ENCODE assay signal across 26 cellular contexts in genomic region chr7:99789441-99790070, GRCh38. TPM values are rescaled to one million over a fixed set of nuclear protein-coding genes. Genes with fewer than 3 reads are reported as not detected.
DNase-seq lines count a peak whose midpoint lies in the region; ATAC-seq, FAIRE-seq and TF ChIP-seq lines count a peak whose summit lies in the region.
"Had no signal": no experiment of that assay in that cellular context is flagged by ENCODE, and none has a peak within 500 bp of the region (broad histone marks: within the 10 kb centered on the region; RNA-seq: fewer than 3 reads in every experiment).

No MANE protein-coding gene starts in this region.

- peaks cover 34% of the 10 kb centered on the region for H3K4me1 Mint-ChIP-seq in activated CD8-positive, alpha-beta T cell treated with anti-CD3 and anti-CD28 coated beads for 36 hours (ENCODE audit: low read depth)
- H3K4me1 Mint-ChIP-seq in activated CD8-positive, alpha-beta T cell treated with anti-CD3 and anti-CD28 coated beads, Interleukin-2, amount 10 ng/mL, durations not matched to agents 7 days and 5 days (ENCODE audit: low read depth) = peaks cover 14% of the 10 kb centered on the region
- H3K4me1 Mint-ChIP-seq: CD14-positive monocyte, nephron progenitor cell had no signal

- no peak for FAIRE-seq in bronchial epithelial cell (lab: Jason Lieb, UNC)
- FAIRE-seq: A549 had no signal

- peaks cover 3% of the 10 kb centered on the region for H3K9me3 Mint-ChIP-seq in activated CD8-positive, alpha-beta T cell treated with anti-CD3 and anti-CD28 coated beads for 36 hours
- H3K9me3 Mint-ChIP-seq in activated CD8-positive, alpha-beta T cell treated with anti-CD3 and anti-CD28 coated beads, Interleukin-2, amount 10 ng/mL, durations not matched to agents 7 days and 5 days (ENCODE audit: insufficient read depth) = no peaks in the 10 kb centered on the region
- H3K9me3 Mint-ChIP-seq: CD14-positive monocyte, nephron progenitor cell had no signal

- peak overlapping the region; percentile 84 for H3K27ac Mint-ChIP-seq in activated CD8-positive, alpha-beta T cell treated with anti-CD3 and anti-CD28 coated beads for 36 hours
- no peak overlapping the region for H3K27ac Mint-ChIP-seq in activated CD8-positive, alpha-beta T cell treated with anti-CD3 and anti-CD28 coated beads, Interleukin-2, amount 10 ng/mL, durations not matched to agents 7 days and 5 days
- H3K27ac Mint-ChIP-seq: CD14-positive monocyte, nephron progenitor cell had no signal

- H3K36me3 Mint-ChIP-seq in activated CD8-positive, alpha-beta T cell treated with anti-CD3 and anti-CD28 coated beads for 36 hours (ENCODE audit: low read depth) = peaks cover 8% of the 10 kb centered on the region
- no peaks in the 10 kb centered on the region for H3K36me3 Mint-ChIP-seq in activated CD8-positive, alpha-beta T cell treated with anti-CD3 and anti-CD28 coated beads, Interleukin-2, amount 10 ng/mL, durations not matched to agents 7 days and 5 days (ENCODE audit: low read depth)
- H3K36me3 Mint-ChIP-seq: CD14-positive monocyte had no signal

- POLR2A ChIA-PET in activated CD8-positive, alpha-beta T cell treated with anti-CD3 and anti-CD28 coated beads for 36 hours (lab: Charles Lee) = interaction anchor here (1.4 to 2.7 kb wide), 4 partner anchors 9 to 165 kb away, joined by 3 to 9 read pairs (median 3); no protein-coding TSS in a partner anchor
- POLR2A ChIA-PET in activated CD8-positive, alpha-beta T cell treated with anti-CD3 and anti-CD28 coated beads, Interleukin-2, amount 10 ng/mL, durations not matched to agents 7 days and 5 days (lab: Charles Lee) = no interaction called here

- H3K27me3 Mint-ChIP-seq in activated CD8-positive, alpha-beta T cell treated with anti-CD3 and anti-CD28 coated beads for 36 hours = peaks cover 3% of the 10 kb centered on the region
- peaks cover 3% of the 10 kb centered on the region for H3K27me3 Mint-ChIP-seq in activated CD8-positive, alpha-beta T cell treated with anti-CD3 and anti-CD28 coated beads, Interleukin-2, amount 10 ng/mL, durations not matched to agents 7 days and 5 days (ENCODE audit: low read depth)

- no peak overlapping the region for H3K4me3 Mint-ChIP-seq in activated CD8-positive, alpha-beta T cell treated with anti-CD3 and anti-CD28 coated beads for 36 hours
- H3K4me3 Mint-ChIP-seq in activated CD8-positive, alpha-beta T cell treated with anti-CD3 and anti-CD28 coated beads, Interleukin-2, amount 10 ng/mL, durations not matched to agents 7 days and 5 days = no peak overlapping the region
- H3K4me3 Mint-ChIP-seq: CD14-positive monocyte, nephron progenitor cell had no signal

- H3K4me3 ChIP-seq in HFF-Myc (replicated peaks; ENCODE audit: low read depth, low read length) = no peak overlapping the region
- H3K4me3 ChIP-seq in bronchial epithelial cell (ENCODE audit: low read depth, low read length) = no peak overlapping the region
- H3K4me3 ChIP-seq: A549, esophagus squamous epithelium, heart left ventricle, Peyer's patch, prostate gland, tibial nerve had no signal

- TF ChIP-seq CTCF in activated CD8-positive, alpha-beta T cell treated with anti-CD3 and anti-CD28 coated beads for 36 hours (IDR thresholded peaks at IDR 0.05) = no peak
- TF ChIP-seq CTCF in HFF-Myc (IDR thresholded peaks at IDR 0.05; ENCODE audit: low read depth, low read length, missing control alignments) (no peak), bronchial epithelial cell (IDR thresholded peaks at IDR 0.05; ENCODE audit: insufficient read depth, low read length, severe bottlenecking) (no peak)

- CTCF ChIA-PET in activated CD8-positive, alpha-beta T cell treated with anti-CD3 and anti-CD28 coated beads for 36 hours (lab: Charles Lee) = interaction anchor here (0.7 kb wide), 1 partner anchor 158 kb away, joined by 3 read pairs; no protein-coding TSS in a partner anchor
- CTCF ChIA-PET in activated CD8-positive, alpha-beta T cell treated with anti-CD3 and anti-CD28 coated beads, Interleukin-2, amount 10 ng/mL, durations not matched to agents 7 days and 5 days (lab: Charles Lee) = no interaction called here

- intact Hi-C loops in activated CD8-positive, alpha-beta T cell treated with anti-CD3 and anti-CD28 coated beads for 36 hours (cut with micrococcal nuclease) = no loop called here

- DNase-seq in activated CD8-positive, alpha-beta T cell treated with anti-CD3 and anti-CD28 coated beads for 36 hours = peak; percentile 27
- no peak for DNase-seq in activated CD8-positive, alpha-beta T cell treated with anti-CD3 and anti-CD28 coated beads, Interleukin-2, amount 10 ng/mL, durations not matched to agents 7 days and 5 days
- DNase-seq in HFF-Myc (ENCODE audit: extremely low read depth, low read depth) (peak; percentile 5), bronchial epithelial cell (ENCODE audit: low read depth) (peak; percentile 11), renal cortical epithelial cell (ENCODE audit: low read depth) (peak; percentile 23), NCI-H526 treated with DMSO at 0.1 percent for 48 hours (lab: John Stamatoyannopoulos, UW) (no peak), iPS-NIHi11 (ENCODE audit: low spot score) (no peak)
- DNase-seq: activated CD4-positive, CD25-positive, alpha-beta regulatory T cell treated with anti-CD3 and anti-CD28 coated beads, Interleukin-2, amount 50 U/mL, for 72 hours; DMS153; esophagus squamous epithelium; heart left ventricle; islet precursor cell; mesenchymal stem cell; MV-4-11; NCI-H1930; nephron progenitor cell; Peyer's patch; SK-N-SH; stimulated activated CD4-positive, alpha-beta T cell treated with anti-CD3 and anti-CD28 coated beads, Interleukin-12 subunit alpha, Interleukin-12 subunit beta, amount 100 ng/mL, for 4 hours; T-helper 9 cell had no signal

- ATAC-seq in activated CD8-positive, alpha-beta T cell treated with anti-CD3 and anti-CD28 coated beads for 36 hours = peak; percentile 37
- ATAC-seq in activated CD8-positive, alpha-beta T cell treated with anti-CD3 and anti-CD28 coated beads, Interleukin-2, amount 10 ng/mL, durations not matched to agents 7 days and 5 days = no peak
- ATAC-seq in HG02588 (IDR thresholded peaks at IDR 0.05; ENCODE audit: unreplicated experiment) = no peak
- ATAC-seq: A549, heart left ventricle had no signal

- H3K27me3 ChIP-seq in bronchial epithelial cell (ENCODE audit: control insufficient read depth, insufficient read depth, low read length) = no peaks in the 10 kb centered on the region
- H3K27me3 ChIP-seq: esophagus squamous epithelium, heart left ventricle, Peyer's patch, tibial nerve had no signal

- no peaks in the 10 kb centered on the region for H3K36me3 ChIP-seq in bronchial epithelial cell (ENCODE audit: control insufficient read depth, insufficient read depth, low read length)
- H3K36me3 ChIP-seq: esophagus squamous epithelium, heart left ventricle, Peyer's patch, prostate gland, tibial nerve had no signal

RNA-seq across cellular contexts. Expression of gene CYP3A4, which starts 5.6 kb away (rescaled TPM):
- total RNA-seq in activated CD8-positive, alpha-beta T cell treated with anti-CD3 and anti-CD28 coated beads for 36 hours = not detected
- not detected for total RNA-seq in activated CD8-positive, alpha-beta T cell treated with anti-CD3 and anti-CD28 coated beads, Interleukin-2, amount 10 ng/mL, durations not matched to agents 7 days and 5 days
- total RNA-seq in bronchial epithelial cell (0.26 TPM in 1 of 2 replicates, not detected in the other), renal cortical epithelial cell (0.69 TPM in 1 of 2 replicates, not detected in the other)
- total RNA-seq: cardiac septum, esophagus squamous epithelium, prostate gland had no signal

RNA-seq across cellular contexts. Expression of gene CYP3A43, which starts 38.3 kb away (rescaled TPM):
- not detected for total RNA-seq in activated CD8-positive, alpha-beta T cell treated with anti-CD3 and anti-CD28 coated beads for 36 hours
- total RNA-seq in activated CD8-positive, alpha-beta T cell treated with anti-CD3 and anti-CD28 coated beads, Interleukin-2, amount 10 ng/mL, durations not matched to agents 7 days and 5 days = not detected
- total RNA-seq in bronchial epithelial cell = not detected in 2 replicates
- total RNA-seq in renal cortical epithelial cell = not detected in 2 replicates
- total RNA-seq: cardiac septum, esophagus squamous epithelium, heart left ventricle, tibial nerve had no signal

RNA-seq across cellular contexts. Expression of gene CYP3A7, which starts 54.6 kb away (rescaled TPM):
- total RNA-seq in activated CD8-positive, alpha-beta T cell treated with anti-CD3 and anti-CD28 coated beads for 36 hours = not detected
- not detected for total RNA-seq in activated CD8-positive, alpha-beta T cell treated with anti-CD3 and anti-CD28 coated beads, Interleukin-2, amount 10 ng/mL, durations not matched to agents 7 days and 5 days
- not detected in 2 replicates for total RNA-seq in bronchial epithelial cell
- total RNA-seq in renal cortical epithelial cell = not detected in 2 replicates
- total RNA-seq: cardiac septum, esophagus squamous epithelium, heart left ventricle, prostate gland had no signal

Comparison
In these comparisons a context has a peak if more than half of its experiments do, and no peak if none do; other contexts are left out.
1. DNase-seq: peak in activated CD8-positive, alpha-beta T cell treated with anti-CD3 and anti-CD28 coated beads for 36 hours (single experiment), HFF-Myc (single experiment), bronchial epithelial cell (single experiment) and renal cortical epithelial cell (single experiment); none in activated CD8-positive, alpha-beta T cell treated with anti-CD3 and anti-CD28 coated beads, Interleukin-2, amount 10 ng/mL, durations not matched to agents 7 days and 5 days (single experiment), NCI-H526 treated with DMSO at 0.1 percent for 48 hours (single experiment) and iPS-NIHi11 (single experiment).